ENCODE assay signal across 8 cellular contexts in the genomic region with DNA sequence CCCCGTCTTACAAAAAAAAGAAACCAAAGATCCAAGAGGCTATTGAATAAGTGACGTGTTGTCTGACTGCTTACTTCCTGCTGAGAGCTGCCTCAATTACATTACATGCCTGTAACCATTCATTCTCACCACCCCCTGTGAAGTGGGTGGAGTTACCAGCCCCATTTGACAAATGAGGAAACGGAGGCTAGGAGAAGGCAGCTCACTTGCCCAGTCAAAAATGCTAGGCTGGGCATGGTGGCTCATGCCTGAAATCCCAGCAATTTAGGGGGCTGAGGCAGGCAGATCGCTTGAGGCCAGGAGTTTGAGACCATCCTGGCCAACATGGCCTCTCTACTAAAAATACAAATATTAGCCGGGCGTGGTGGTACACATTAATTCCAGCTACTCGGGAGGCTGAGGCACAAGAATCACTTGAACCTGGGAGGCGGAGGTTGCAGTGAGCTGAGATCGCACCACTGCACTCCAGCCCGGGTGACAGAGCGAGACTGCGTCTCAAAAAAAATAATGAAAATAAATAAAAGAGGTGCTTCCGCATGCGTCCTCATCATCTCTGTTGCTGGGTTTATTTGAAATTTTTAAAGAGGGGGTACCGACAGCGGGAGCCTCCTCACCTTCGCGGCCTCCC. TPM values are rescaled to one million over a fixed set of nuclear protein-coding genes. Genes with fewer than 3 reads are reported as not detected.
A peak's percentile ranks its signal among the peaks of the same experiment; 100 is the strongest.
DNase-seq lines count a peak whose midpoint lies in the region; ATAC-seq lines count a peak whose summit lies in the region.

No MANE protein-coding gene starts in this region.

- ATAC-seq in HG02610 (IDR thresholded peaks at IDR 0.05; ENCODE audit: unreplicated experiment), result no peak

- peaks cover 20% of the 10 kb centered on the region for H3K4me1 ChIP-seq in ectodermal cell (ENCODE audit: control insufficient read depth, insufficient read depth, low read length)

- no peaks in the 10 kb centered on the region for H3K9me3 ChIP-seq in ectodermal cell (ENCODE audit: control insufficient read depth, low read length)

- H3K27ac ChIP-seq in ectodermal cell (ENCODE audit: insufficient read depth, low read depth, low read length, poor library complexity, severe bottlenecking), result peak overlapping the region; percentile 61

- 1 to 3% methylated on average over 18 of the region's 18 CpGs for WGBS in ectodermal cell, 2 experiments

- no peaks in the 10 kb centered on the region for H3K27me3 ChIP-seq in ectodermal cell (ENCODE audit: control insufficient read depth, insufficient read depth, low read length, poor library complexity, severe bottlenecking)

- DNase-seq in activated naive CD4-positive, alpha-beta T cell treated with Interleukin-2 at 50 U/mL for 16 hours, result peak; percentile 67
- DNase-seq in activated naive CD4-positive, alpha-beta T cell (lab: John Stamatoyannopoulos, UW), result no peak
- peak; percentile 39 for DNase-seq in NCI-H1694 treated with DMSO at 0.1 percent for 48 hours (lab: John Stamatoyannopoulos, UW)
- DNase-seq in activated CD4-positive, CD25-positive, alpha-beta regulatory T cell treated with anti-CD3 and anti-CD28 coated beads, Interleukin-2, amount 50 U/mL, for 72 hours, result peak; percentile 43
- peak; percentile 66 for DNase-seq in medulla oblongata (ENCODE audit: extremely low spot score)
- peak; percentile 16 to 32 for DNase-seq in stimulated activated CD8-positive, alpha-beta memory T cell treated with anti-CD3 and anti-CD28 coated beads, Interleukin-4, amount 100 ng/mL, for 4 hours (ENCODE audit: low read depth in 2 of 2, low spot score in 1 of 2)

- no peaks in the 10 kb centered on the region for H3K36me3 ChIP-seq in ectodermal cell (ENCODE audit: control insufficient read depth, insufficient read depth, low read length)

- H3K4me3 ChIP-seq in ectodermal cell (ENCODE audit: insufficient read depth, low read depth, low read length), result peak overlapping the region; percentile 97

RNA-seq across cellular contexts. Expression of a gene that starts 0.5 kb away (rescaled TPM):
- 203 TPM for polyA plus RNA-seq in ectodermal cell (2013, experiment 1 of 4)
- polyA plus RNA-seq in ectodermal cell (2013, experiment 2 of 4), result 173 TPM
- polyA plus RNA-seq in ectodermal cell (2013, experiment 3 of 4), result 197 TPM
- polyA plus RNA-seq in ectodermal cell (2013, experiment 4 of 4), result 220 TPM

RNA-seq across cellular contexts. Expression of a gene that starts 0.6 kb away (rescaled TPM):
- polyA plus RNA-seq in ectodermal cell (2013, experiment 1 of 4), result 98.5 TPM
- 93.4 TPM for polyA plus RNA-seq in ectodermal cell (2013, experiment 2 of 4)
- 62.9 TPM for polyA plus RNA-seq in ectodermal cell (2013, experiment 3 of 4)
- 68.9 TPM for polyA plus RNA-seq in ectodermal cell (2013, experiment 4 of 4)

RNA-seq across cellular contexts. Expression of a gene that starts 19.9 kb away (rescaled TPM):
- polyA plus RNA-seq in ectodermal cell (2013, experiment 1 of 4), result 0.46 TPM
- 0.87 TPM for polyA plus RNA-seq in ectodermal cell (2013, experiment 2 of 4)
- 1.2 TPM for polyA plus RNA-seq in ectodermal cell (2013, experiment 3 of 4)
- 1.2 TPM for polyA plus RNA-seq in ectodermal cell (2013, experiment 4 of 4)

RNA-seq across cellular contexts. Expression of a gene that starts 32.2 kb away (rescaled TPM):
- 0.35 TPM for polyA plus RNA-seq in ectodermal cell (2013, experiment 1 of 4)
- 1.1 TPM for polyA plus RNA-seq in ectodermal cell (2013, experiment 2 of 4)
- 1.2 TPM for polyA plus RNA-seq in ectodermal cell (2013, experiment 3 of 4)
- polyA plus RNA-seq in ectodermal cell (2013, experiment 4 of 4), result 1.3 TPM

RNA-seq across cellular contexts. Expression of a gene that starts 45.9 kb away (rescaled TPM):
- polyA plus RNA-seq in ectodermal cell (2013, experiment 1 of 4), result not detected
- not detected for polyA plus RNA-seq in ectodermal cell (2013, experiment 2 of 4)
- not detected for polyA plus RNA-seq in ectodermal cell (2013, experiment 3 of 4)
- not detected for polyA plus RNA-seq in ectodermal cell (2013, experiment 4 of 4)

Comparison
In these comparisons a context has a peak if more than half of its experiments do, and no peak if none do; other contexts are left out.
1. DNase-seq: peak in activated naive CD4-positive, alpha-beta T cell treated with Interleukin-2 at 50 U/mL for 16 hours (single experiment), NCI-H1694 treated with DMSO at 0.1 percent for 48 hours (single experiment), activated CD4-positive, CD25-positive, alpha-beta regulatory T cell treated with anti-CD3 and anti-CD28 coated beads, Interleukin-2, amount 50 U/mL, for 72 hours (single experiment), medulla oblongata (single experiment) and stimulated activated CD8-positive, alpha-beta memory T cell treated with anti-CD3 and anti-CD28 coated beads, Interleukin-4, amount 100 ng/mL, for 4 hours (2 of 2); none in activated naive CD4-positive, alpha-beta T cell (0 of 4).